10 cellular contexts compared by ENCODE assay signal in the genomic region with DNA sequence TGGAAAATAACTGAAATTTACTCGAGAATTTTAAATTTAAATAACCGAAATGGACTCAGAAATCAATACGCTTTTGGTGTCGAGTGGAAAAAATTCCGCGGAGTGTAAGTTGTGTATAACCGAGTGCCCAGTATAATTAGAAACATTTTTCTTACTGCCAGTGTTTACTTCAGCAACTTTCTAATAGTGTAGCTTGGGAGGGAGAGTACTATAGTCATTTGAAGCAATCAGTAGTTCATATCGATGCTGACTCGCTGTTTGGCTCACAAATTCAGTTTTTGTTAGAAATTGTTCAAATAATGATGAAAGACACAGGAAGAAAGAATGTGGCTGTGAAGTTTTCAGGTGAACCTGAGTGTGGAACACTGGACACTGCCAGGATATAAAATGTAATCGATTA.
"Had no signal": no experiment of that assay in that cellular context is flagged by ENCODE, and none has a peak within 500 bp of the region (broad histone marks: within the 10 kb centered on the region; RNA-seq: fewer than 3 reads in every experiment).

No MANE protein-coding gene starts in this region.

- H3K9me3 ChIP-seq: HAP-1 had no signal

- FAIRE-seq: HepG2 had no signal

- H3K9ac ChIP-seq: GM23248 had no signal

- H3K4me1 ChIP-seq: HAP-1 had no signal

- H3K27ac Mint-ChIP-seq: HFFc6, IgD-negative memory B cell had no signal

- DNase-seq: GM23248, GOT3, H7, HFFc6, KBM-7 had no signal

- H3K36me3 ChIP-seq: HAP-1 had no signal

- ATAC-seq: HCT116, HepG2 had no signal

- H3K4me3 Mint-ChIP-seq: HFFc6, IgD-negative memory B cell had no signal

- H3K4me3 ChIP-seq: GM23248, HAP-1 had no signal

- H3K36me3 Mint-ChIP-seq: IgD-negative memory B cell had no signal

- H3K4me1 Mint-ChIP-seq: IgD-negative memory B cell had no signal

- H3K27me3 Mint-ChIP-seq: IgD-negative memory B cell had no signal

- H3K27ac ChIP-seq: GM23248, HL-60 had no signal
